In genomic region chr9:93680445-93681315, GRCh38 we compare ENCODE assay signal across 12 cellular contexts.
DNase-seq lines count a peak whose midpoint lies in the region; ATAC-seq, FAIRE-seq and TF ChIP-seq lines count a peak whose summit lies in the region.
"Had no signal": no experiment of that assay in that cellular context is flagged by ENCODE, and none has a peak within 500 bp of the region (broad histone marks: within the 10 kb centered on the region; RNA-seq: fewer than 3 reads in every experiment).

No MANE protein-coding gene starts in this region.

- TF ChIP-seq CTCF in BJ (IDR thresholded peaks at IDR 0.05; ENCODE audit: insufficient read depth, low read depth, low read length) = peak; percentile 32; the same call in 1 of the 2 replicates
- TF ChIP-seq CTCF in LNCAP (IDR thresholded peaks at IDR 0.05) = peak; percentile 37; the same call in 1 of the 2 replicates
- no peak for TF ChIP-seq CTCF in coronary artery (IDR thresholded peaks at IDR 0.05)
- no peak for TF ChIP-seq CTCF in neural crest cell (conservative IDR thresholded peaks at IDR 0.05)

- H3K36me3 Mint-ChIP-seq in neural crest cell (ENCODE audit: low read depth) = no peaks in the 10 kb centered on the region

- no peaks in the 10 kb centered on the region for H3K27me3 Mint-ChIP-seq in neural crest cell (ENCODE audit: low read depth)
- H3K27me3 Mint-ChIP-seq: activated T-helper 17 cell treated with anti-CD3 and anti-CD28 coated beads, Interleukin-2, amount 50 U/mL, for 72 hours had no signal

- CTCF ChIA-PET in BJ (lab: Yijun Ruan, JAX) = interaction anchor here (0.9 to 6.1 kb wide), 7 partner anchors 11 to 564 kb away, joined by 3 to 60 read pairs (median 8); no protein-coding TSS in a partner anchor

- no peak overlapping the region for H3K4me3 Mint-ChIP-seq in neural crest cell
- H3K4me3 Mint-ChIP-seq: activated T-helper 17 cell treated with anti-CD3 and anti-CD28 coated beads, Interleukin-2, amount 50 U/mL, for 72 hours had no signal

- no peak overlapping the region for H3K27ac ChIP-seq in coronary artery

- no peaks in the 10 kb centered on the region for H3K27me3 ChIP-seq in BJ (ENCODE audit: control insufficient read depth, insufficient read depth, low read length)

- no peak overlapping the region for H3K27ac Mint-ChIP-seq in neural crest cell (ENCODE audit: unreplicated experiment)

- FAIRE-seq in urothelium cell line (lab: Jason Lieb, UNC) = no peak
- FAIRE-seq: H54 had no signal

- H3K4me1 Mint-ChIP-seq in neural crest cell = peaks cover 5% of the 10 kb centered on the region
- H3K4me1 Mint-ChIP-seq: activated T-helper 17 cell treated with anti-CD3 and anti-CD28 coated beads, Interleukin-2, amount 50 U/mL, for 72 hours had no signal

- no peak overlapping the region for H3K4me3 ChIP-seq in BJ (ENCODE audit: low read depth, low read length)
- H3K4me3 ChIP-seq in coronary artery = no peak overlapping the region

- H3K9me3 Mint-ChIP-seq in neural crest cell = no peaks in the 10 kb centered on the region
- H3K9me3 Mint-ChIP-seq: activated T-helper 17 cell treated with anti-CD3 and anti-CD28 coated beads, Interleukin-2, amount 50 U/mL, for 72 hours had no signal

- POLR2A ChIA-PET in BJ (lab: Charles Lee) = no interaction called here

- H3K36me3 ChIP-seq in BJ (ENCODE audit: control insufficient read depth, insufficient read depth, low read length) = peaks cover 8% of the 10 kb centered on the region; the same call in 1 of the 2 replicates

- ATAC-seq in GM19023 (IDR thresholded peaks at IDR 0.05; ENCODE audit: unreplicated experiment) (no peak), HG03108 (IDR thresholded peaks at IDR 0.05; ENCODE audit: unreplicated experiment) (no peak)
- ATAC-seq: activated T-helper 17 cell treated with anti-CD3 and anti-CD28 coated beads, Interleukin-2, amount 50 U/mL, for 72 hours had no signal

- DNase-seq in BJ (ENCODE audit: low read depth) (no peak), coronary artery (ENCODE audit: low spot score) (peak; percentile 62), neural crest cell (ENCODE audit: low read depth, low spot score) (peak; percentile 1), urothelium cell line (ENCODE audit: low spot score) (no peak), NOMO-1 treated with dmso at 0.1 percent for 144 hours (lab: John Stamatoyannopoulos, UW; ENCODE audit: unreplicated experiment) (no peak)
- DNase-seq: DMS79, NCI-H2029 treated with DMSO at 0.1 percent for 48 hours had no signal

Comparison
In these comparisons a context has a peak if more than half of its experiments do, and no peak if none do; other contexts are left out.
1. DNase-seq: peak in coronary artery (single experiment) and neural crest cell (single experiment); none in BJ (single experiment), urothelium cell line (single experiment) and NOMO-1 treated with dmso at 0.1 percent for 144 hours (single experiment).
2. CTCF ChIP-seq: peak in BJ (single experiment) and LNCAP (single experiment); none in coronary artery (single experiment) and neural crest cell (single experiment).